1 cellular context compared by ENCODE assay signal in the genomic region with DNA sequence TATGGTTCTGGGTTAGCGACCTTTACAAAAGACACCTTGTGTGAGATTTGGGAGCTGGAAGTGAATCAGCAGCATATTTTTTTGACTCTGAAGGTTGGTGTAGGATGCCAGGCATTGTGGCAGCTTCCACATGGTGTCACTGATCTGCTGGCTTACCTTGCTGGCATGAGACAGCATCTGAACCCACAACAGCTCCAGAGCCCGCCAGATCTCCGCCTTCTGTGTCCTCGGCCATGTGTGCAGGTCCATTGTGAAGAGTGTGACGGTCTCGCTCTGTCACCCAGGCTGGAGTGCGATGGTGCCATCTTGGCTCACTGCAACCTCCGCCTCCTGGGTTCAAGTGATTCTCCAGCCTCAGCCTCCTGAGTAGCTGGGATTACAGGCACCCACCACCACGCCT. TPM values are rescaled to one million over a fixed set of nuclear protein-coding genes. Genes with fewer than 3 reads are reported as not detected.
"Had no signal": no experiment of that assay in that cellular context is flagged by ENCODE, and none has a peak within 500 bp of the region (broad histone marks: within the 10 kb centered on the region; RNA-seq: fewer than 3 reads in every experiment).

No MANE protein-coding gene starts in this region.

RNA-seq across cellular contexts. Expression of gene SASH1, which starts 39.4 kb away (rescaled TPM):
- total RNA-seq: activated naive CD8-positive, alpha-beta T cell treated with anti-CD3 and anti-CD28 coated beads, Interleukin-2, amount 10 ng/mL, durations not matched to agents 7 days and 5 days had no signal
